25 cellular contexts compared by ENCODE assay signal in the genomic region with DNA sequence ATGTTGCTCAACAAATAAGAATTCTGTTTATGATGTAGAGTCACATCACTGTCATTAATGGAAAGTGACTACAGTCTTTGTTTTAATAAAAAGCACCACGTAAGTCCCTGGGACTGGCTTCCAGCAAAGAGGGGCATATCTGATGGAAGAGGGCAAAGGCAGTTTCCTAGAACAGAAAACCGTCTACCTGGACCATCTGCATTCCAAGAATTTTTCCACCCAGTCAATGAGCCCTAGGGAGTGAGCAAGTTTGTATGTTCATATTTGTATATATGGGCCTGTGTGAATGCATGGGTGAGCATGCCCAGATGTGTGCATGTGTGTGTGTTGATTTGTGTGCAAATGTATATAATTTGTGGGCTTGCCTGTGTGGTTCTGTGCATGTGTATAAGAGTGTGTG.
"Had no signal": no experiment of that assay in that cellular context is flagged by ENCODE, and none has a peak within 500 bp of the region (broad histone marks: within the 10 kb centered on the region; RNA-seq: fewer than 3 reads in every experiment).

No MANE protein-coding gene starts in this region.

- DNase-seq: heart right ventricle; hippocampal formation; immature natural killer cell; left ventricle myocardium inferior; mesendoderm; naive B cell; natural killer cell; ovary; right lobe of liver; stimulated activated CD4-positive, alpha-beta T cell treated with anti-CD3 and anti-CD28 coated beads, Interleukin-1b, Interleukin-23, amount 100 ng/mL, for 48 hours; stimulated activated CD4-positive, alpha-beta T cell treated with anti-CD3 and anti-CD28 coated beads, Interleukin-2, amount 100 ng/mL, for 48 hours; stimulated activated CD4-positive, alpha-beta T cell treated with anti-CD3 and anti-CD28 coated beads, Interleukin-4, amount 100 ng/mL, for 4 hours; stimulated activated CD8-positive, alpha-beta memory T cell treated with anti-CD3 and anti-CD28 coated beads, Interleukin-4, amount 100 ng/mL, for 48 hours; stimulated activated naive CD4-positive, alpha-beta T cell treated with Interleukin-2 at 50 U/mL for 16 hours; stomach; testis; thyroid gland; transverse colon; uterus had no signal

- H3K4me1 ChIP-seq: right lobe of liver, testis, uterus had no signal

- H3K4me2 ChIP-seq: smooth muscle cell had no signal

- H3K27ac Mint-ChIP-seq: immature natural killer cell; mesothelial cell of epicardium; natural killer cell; progenitor cell of endocrine pancreas; stimulated activated memory B cell treated with anti-CD40 and anti-IgM and Interleukin-4, amounts not matched to agents 10 μg/mL and 1 μg/mL and 100 μg/mL, for 72 hours had no signal

- H3K9me3 ChIP-seq: heart right ventricle, left ventricle myocardium inferior, ovary, right atrium auricular region, right lobe of liver, stomach, testis, thyroid gland, transverse colon, uterus had no signal

- H3K27me3 ChIP-seq: heart right ventricle, ovary, right atrium auricular region, right lobe of liver, stomach, testis, thyroid gland, transverse colon, uterus had no signal

- ATAC-seq: heart right ventricle; natural killer cell; right lobe of liver; stimulated activated memory B cell treated with anti-CD40 and anti-IgM and Interleukin-4, amounts not matched to agents 10 μg/mL and 1 μg/mL and 100 μg/mL, for 72 hours had no signal

- H3K4me1 Mint-ChIP-seq: immature natural killer cell; naive B cell; natural killer cell; stimulated activated memory B cell treated with anti-CD40 and anti-IgM and Interleukin-4, amounts not matched to agents 10 μg/mL and 1 μg/mL and 100 μg/mL, for 72 hours had no signal

- H3K27me3 Mint-ChIP-seq: stimulated activated memory B cell treated with anti-CD40 and anti-IgM and Interleukin-4, amounts not matched to agents 10 μg/mL and 1 μg/mL and 100 μg/mL, for 72 hours had no signal

- H3K4me3 ChIP-seq: heart right ventricle, left ventricle myocardium inferior, lung, ovary, right atrium auricular region, right lobe of liver, smooth muscle cell, stomach, testis, thyroid gland, transverse colon, uterus had no signal

- H3K27ac ChIP-seq: heart right ventricle, left ventricle myocardium inferior, ovary, right atrium auricular region, right lobe of liver, stomach, testis, thyroid gland, transverse colon, uterus had no signal

- H3K36me3 ChIP-seq: heart right ventricle, left ventricle myocardium inferior, ovary, right atrium auricular region, right lobe of liver, stomach, thyroid gland, transverse colon, uterus had no signal

- H3K4me3 Mint-ChIP-seq: immature natural killer cell; mesothelial cell of epicardium; naive B cell; natural killer cell; stimulated activated memory B cell treated with anti-CD40 and anti-IgM and Interleukin-4, amounts not matched to agents 10 μg/mL and 1 μg/mL and 100 μg/mL, for 72 hours had no signal

- H3K36me3 Mint-ChIP-seq: immature natural killer cell; mesothelial cell of epicardium; naive B cell; natural killer cell; stimulated activated memory B cell treated with anti-CD40 and anti-IgM and Interleukin-4, amounts not matched to agents 10 μg/mL and 1 μg/mL and 100 μg/mL, for 72 hours had no signal

- H3K9me3 Mint-ChIP-seq: mesothelial cell of epicardium; naive B cell; stimulated activated memory B cell treated with anti-CD40 and anti-IgM and Interleukin-4, amounts not matched to agents 10 μg/mL and 1 μg/mL and 100 μg/mL, for 72 hours had no signal
